13 cellular contexts compared by ENCODE assay signal in the genomic region with DNA sequence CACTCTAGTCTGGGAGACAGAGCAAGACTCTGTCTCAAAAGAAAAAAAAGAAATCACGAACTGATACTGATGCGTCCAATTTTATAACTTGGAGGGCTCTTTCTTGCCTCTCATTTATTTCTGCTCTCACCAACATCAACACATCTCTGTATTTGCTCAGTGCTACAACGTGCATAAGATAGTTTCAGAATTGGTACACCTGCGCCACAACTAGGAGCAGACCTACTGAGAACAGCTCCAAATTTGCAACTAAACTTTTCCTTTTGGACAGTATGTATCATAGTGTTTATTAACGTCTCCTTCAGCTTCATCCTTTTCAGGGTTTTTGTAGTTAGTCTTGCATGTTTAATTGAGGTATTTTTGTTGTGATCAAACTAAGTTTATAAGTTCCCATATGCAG. TPM values are rescaled to one million over a fixed set of nuclear protein-coding genes. Genes with fewer than 3 reads are reported as not detected.
DNase-seq lines count a peak whose midpoint lies in the region; ATAC-seq lines count a peak whose summit lies in the region.
"Had no signal": no experiment of that assay in that cellular context is flagged by ENCODE, and none has a peak within 500 bp of the region (broad histone marks: within the 10 kb centered on the region; RNA-seq: fewer than 3 reads in every experiment).

No MANE protein-coding gene starts in this region.

- no peak overlapping the region for H3K4me3 Mint-ChIP-seq in T-helper 1 cell treated with Interleukin-12 subunit alpha and Interleukin-12 subunit beta and Interleukin-4 antibody, amounts not matched to agents 30 μg/mL and 1 μg/mL, for 36 hours
- H3K4me3 Mint-ChIP-seq in activated T-cell treated with anti-CD3 and anti-CD28 coated beads, Interleukin-2, amount 50 U/mL, for 72 hours: peak overlapping the region in 1 of 2 donors; percentile 4
- no peak overlapping the region for H3K4me3 Mint-ChIP-seq in activated T-cell treated with anti-CD3 and anti-CD28 coated beads, Interleukin-2, amount 50 U/mL, for 4 hours
- no peak overlapping the region for H3K4me3 Mint-ChIP-seq in CD4-positive, alpha-beta memory T cell
- H3K4me3 Mint-ChIP-seq in central memory CD8-positive, alpha-beta T cell: no peak overlapping the region
- H3K4me3 Mint-ChIP-seq: CD14-positive monocyte had no signal

- intact Hi-C loops in CD4-positive, alpha-beta memory T cell (cut with micrococcal nuclease): no loop called here

- CTCF ChIA-PET in CD4-positive, alpha-beta memory T cell (lab: Charles Lee; ENCODE audit: partially characterized antibody): interaction anchor here (0.7 to 1.0 kb wide), 2 partner anchors 18 to 43 kb away, joined by 3 read pairs; no protein-coding TSS in a partner anchor

- peaks cover 9% of the 10 kb centered on the region for H3K4me1 ChIP-seq in CD4-positive, alpha-beta memory T cell (ENCODE audit: insufficient read depth, low read length)
- H3K4me1 ChIP-seq: HAP-1 had no signal

- H3K4me1 Mint-ChIP-seq in T-helper 1 cell treated with Interleukin-12 subunit alpha and Interleukin-12 subunit beta and Interleukin-4 antibody, amounts not matched to agents 30 μg/mL and 1 μg/mL, for 36 hours (ENCODE audit: low read depth): peaks cover 15% of the 10 kb centered on the region
- peaks cover 10% of the 10 kb centered on the region for H3K4me1 Mint-ChIP-seq in activated T-cell treated with anti-CD3 and anti-CD28 coated beads, Interleukin-2, amount 50 U/mL, for 72 hours (ENCODE audit: low read depth)
- peaks cover 13% of the 10 kb centered on the region for H3K4me1 Mint-ChIP-seq in activated T-cell treated with anti-CD3 and anti-CD28 coated beads, Interleukin-2, amount 50 U/mL, for 4 hours (ENCODE audit: low read depth)
- peaks cover 11 to 24% (median 16%) of the 10 kb centered on the region in 4 donors for H3K4me1 Mint-ChIP-seq in CD4-positive, alpha-beta memory T cell
- peaks cover 33% of the 10 kb centered on the region for H3K4me1 Mint-ChIP-seq in central memory CD8-positive, alpha-beta T cell
- H3K4me1 Mint-ChIP-seq: CD14-positive monocyte had no signal

- peaks cover 37% of the 10 kb centered on the region for H3K36me3 Mint-ChIP-seq in T-helper 1 cell treated with Interleukin-12 subunit alpha and Interleukin-12 subunit beta and Interleukin-4 antibody, amounts not matched to agents 30 μg/mL and 1 μg/mL, for 36 hours (ENCODE audit: low read depth)
- H3K36me3 Mint-ChIP-seq in activated T-cell treated with anti-CD3 and anti-CD28 coated beads, Interleukin-2, amount 50 U/mL, for 72 hours (ENCODE audit: insufficient read depth in 2 of 2): peaks cover 0 to 16% of the 10 kb centered on the region in 2 donors
- peaks cover 37% of the 10 kb centered on the region for H3K36me3 Mint-ChIP-seq in activated T-cell treated with anti-CD3 and anti-CD28 coated beads, Interleukin-2, amount 50 U/mL, for 4 hours (ENCODE audit: insufficient read depth)
- H3K36me3 Mint-ChIP-seq in CD4-positive, alpha-beta memory T cell: peaks cover 29 to 61% of the 10 kb centered on the region in 2 donors
- peaks cover 61% of the 10 kb centered on the region for H3K36me3 Mint-ChIP-seq in central memory CD8-positive, alpha-beta T cell (ENCODE audit: insufficient read depth)

- no peaks in the 10 kb centered on the region for H3K9me3 ChIP-seq in CD4-positive, alpha-beta memory T cell (ENCODE audit: control insufficient read depth in 1 of 2, low read length in 2 of 2)
- H3K9me3 ChIP-seq: HAP-1 had no signal

- H3K9me3 Mint-ChIP-seq in T-helper 1 cell treated with Interleukin-12 subunit alpha and Interleukin-12 subunit beta and Interleukin-4 antibody, amounts not matched to agents 30 μg/mL and 1 μg/mL, for 36 hours: no peaks in the 10 kb centered on the region
- no peaks in the 10 kb centered on the region for H3K9me3 Mint-ChIP-seq in activated T-cell treated with anti-CD3 and anti-CD28 coated beads, Interleukin-2, amount 50 U/mL, for 72 hours
- no peaks in the 10 kb centered on the region for H3K9me3 Mint-ChIP-seq in activated T-cell treated with anti-CD3 and anti-CD28 coated beads, Interleukin-2, amount 50 U/mL, for 4 hours
- H3K9me3 Mint-ChIP-seq in CD4-positive, alpha-beta memory T cell: no peaks in the 10 kb centered on the region
- no peaks in the 10 kb centered on the region for H3K9me3 Mint-ChIP-seq in central memory CD8-positive, alpha-beta T cell
- H3K9me3 Mint-ChIP-seq: CD14-positive monocyte had no signal

- H3K27ac Mint-ChIP-seq in T-helper 1 cell treated with Interleukin-12 subunit alpha and Interleukin-12 subunit beta and Interleukin-4 antibody, amounts not matched to agents 30 μg/mL and 1 μg/mL, for 36 hours: peak overlapping the region; percentile 50
- H3K27ac Mint-ChIP-seq in activated T-cell treated with anti-CD3 and anti-CD28 coated beads, Interleukin-2, amount 50 U/mL, for 72 hours: peak overlapping the region; percentile 79
- H3K27ac Mint-ChIP-seq in CD4-positive, alpha-beta memory T cell: peak overlapping the region in 4 of 7 donors; percentile 5 to 68 (median 30)
- peak overlapping the region; percentile 74 for H3K27ac Mint-ChIP-seq in central memory CD8-positive, alpha-beta T cell (ENCODE audit: low read depth)

- no peaks in the 10 kb centered on the region for H3K27me3 ChIP-seq in CD4-positive, alpha-beta memory T cell (ENCODE audit: insufficient read depth, low read length)

- H3K27ac ChIP-seq in CD4-positive, alpha-beta memory T cell (ENCODE audit: low read depth, low read length): no peak overlapping the region
- H3K27ac ChIP-seq: 22Rv1 had no signal

- ATAC-seq in activated T-cell treated with anti-CD3 and anti-CD28 coated beads, Interleukin-2, amount 50 U/mL, for 72 hours (replicated peaks in 1 of 2): peak; percentile 43 to 85
- no peak for ATAC-seq in activated T-cell treated with anti-CD3 and anti-CD28 coated beads, Interleukin-2, amount 50 U/mL, for 4 hours
- no peak for ATAC-seq in central memory CD8-positive, alpha-beta T cell (replicated peaks; ENCODE audit: extremely low read depth, poor library complexity, severe bottlenecking)

- no peak overlapping the region for H3K4me3 ChIP-seq in CD4-positive, alpha-beta memory T cell (ENCODE audit: low read length in 2 of 2)
- H3K4me3 ChIP-seq: HAP-1 had no signal

- H3K27me3 Mint-ChIP-seq in T-helper 1 cell treated with Interleukin-12 subunit alpha and Interleukin-12 subunit beta and Interleukin-4 antibody, amounts not matched to agents 30 μg/mL and 1 μg/mL, for 36 hours (ENCODE audit: low read depth): no peaks in the 10 kb centered on the region
- H3K27me3 Mint-ChIP-seq in activated T-cell treated with anti-CD3 and anti-CD28 coated beads, Interleukin-2, amount 50 U/mL, for 72 hours (ENCODE audit: low read depth): no peaks in the 10 kb centered on the region
- H3K27me3 Mint-ChIP-seq in activated T-cell treated with anti-CD3 and anti-CD28 coated beads, Interleukin-2, amount 50 U/mL, for 4 hours (ENCODE audit: low read depth): no peaks in the 10 kb centered on the region
- H3K27me3 Mint-ChIP-seq in CD4-positive, alpha-beta memory T cell: no peaks in the 10 kb centered on the region
- H3K27me3 Mint-ChIP-seq in central memory CD8-positive, alpha-beta T cell: no peaks in the 10 kb centered on the region

- H3K36me3 ChIP-seq in CD4-positive, alpha-beta memory T cell (ENCODE audit: insufficient read depth, low read length): peaks cover 33% of the 10 kb centered on the region

- no peak for DNase-seq in T-helper 1 cell
- DNase-seq in activated T-cell treated with anti-CD3 and anti-CD28 coated beads, Interleukin-2, amount 50 U/mL, for 72 hours: no peak
- DNase-seq in activated T-cell treated with anti-CD3 and anti-CD28 coated beads, Interleukin-2, amount 50 U/mL, for 4 hours: no peak
- no peak for DNase-seq in CD4-positive, alpha-beta memory T cell
- DNase-seq in central memory CD8-positive, alpha-beta T cell (ENCODE audit: low spot score in 2 of 2): no peak
- DNase-seq in SW480 (ENCODE audit: low spot score): no peak
- no peak for DNase-seq in foreskin melanocyte
- DNase-seq: DMS53, GF-D8 had no signal

- POLR2A ChIA-PET in CD4-positive, alpha-beta memory T cell (lab: Charles Lee; ENCODE audit: partially characterized antibody): interaction anchor here (1.2 kb wide), 1 partner anchor 27 kb away, joined by 3 read pairs; no protein-coding TSS in a partner anchor

RNA-seq across cellular contexts. Expression of a gene that starts 27.7 kb away (rescaled TPM):
- total RNA-seq in activated T-cell treated with anti-CD3 and anti-CD28 coated beads, Interleukin-2, amount 50 U/mL, for 72 hours: 10 to 100 TPM; 53.5 to 72.6 TPM
- 10 to 100 TPM; 43.0 to 48.1 (median 44.8) TPM for total RNA-seq in activated T-cell treated with anti-CD3 and anti-CD28 coated beads, Interleukin-2, amount 50 U/mL, for 4 hours
- 10 to 100 TPM; 94.2 to 95.5 TPM for total RNA-seq in CD4-positive, alpha-beta memory T cell
- 10 to 100 TPM; 17.7 to 40.2 TPM for polyA plus RNA-seq in CD4-positive, alpha-beta memory T cell

Comparison
In these comparisons a context has a peak if more than half of its experiments do, and no peak if none do; other contexts are left out.
1. ATAC-seq: peak in activated T-cell treated with anti-CD3 and anti-CD28 coated beads, Interleukin-2, amount 50 U/mL, for 72 hours (2 of 2); none in activated T-cell treated with anti-CD3 and anti-CD28 coated beads, Interleukin-2, amount 50 U/mL, for 4 hours (0 of 2) and central memory CD8-positive, alpha-beta T cell (single experiment).
2. Peak in every context shown above with its lines, with median percentiles within 50 percentile points of each other: H3K27ac Mint-ChIP-seq.